In the genomic region with DNA sequence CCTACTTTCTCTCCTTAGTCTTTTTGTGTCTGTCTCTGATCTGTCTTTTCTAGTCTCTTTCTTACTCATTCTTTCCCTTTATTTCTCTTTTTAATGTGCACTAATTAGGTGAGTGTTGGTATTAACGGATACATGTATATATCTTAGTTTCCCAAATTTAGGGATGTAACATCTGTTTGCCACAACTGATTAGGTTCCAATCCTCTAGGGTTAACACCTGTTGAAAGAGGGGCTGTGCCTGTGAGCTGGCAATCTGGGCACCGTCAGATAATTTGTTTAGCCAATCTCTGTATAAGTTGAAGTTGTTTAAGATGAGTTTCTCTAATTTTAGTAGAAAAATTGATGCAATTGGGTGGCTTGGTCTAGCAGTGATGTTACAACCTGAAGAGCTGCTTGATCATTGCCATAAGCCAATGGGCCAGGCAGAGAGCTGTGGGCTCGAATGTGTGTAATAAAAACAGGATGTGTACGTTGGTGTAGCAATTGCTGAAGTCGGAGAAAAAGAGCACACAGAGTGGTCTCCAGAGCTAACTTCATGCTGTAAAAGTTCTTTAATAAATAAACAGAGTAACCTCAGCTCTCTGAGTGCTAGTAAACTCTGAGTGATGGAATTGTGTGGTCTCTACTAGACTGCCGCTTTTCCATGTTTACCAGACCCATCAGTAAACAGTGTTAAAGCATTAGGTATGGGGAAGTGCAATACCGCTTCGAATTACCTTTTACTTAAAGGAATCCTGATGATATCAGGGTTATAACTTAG, we compare ENCODE assay signal across 1 cellular context.
TF ChIP-seq lines count a peak whose summit lies in the region.

No MANE protein-coding gene starts in this region.

TF ChIP-seq in HepG2, 621 proteins besides CTCF, POLR2A, EP300 and RAD21 (continues in another document):
- TF ChIP-seq REPIN1 (CRISPR knock-in tag; IDR thresholded peaks at IDR 0.05; ENCODE audit: borderline replicate concordance, low read depth), result 0 out of 2 replicates have a peak, but pooled peaks have one; percentile 17
- TF ChIP-seq SALL1 (CRISPR knock-in tag; IDR thresholded peaks at IDR 0.05), result peak; percentile 26; the same call in 1 of the 2 replicates
- TF ChIP-seq CCDC6 (CRISPR knock-in tag; IDR thresholded peaks at IDR 0.05), result no peak
- TF ChIP-seq, protein P1, sequence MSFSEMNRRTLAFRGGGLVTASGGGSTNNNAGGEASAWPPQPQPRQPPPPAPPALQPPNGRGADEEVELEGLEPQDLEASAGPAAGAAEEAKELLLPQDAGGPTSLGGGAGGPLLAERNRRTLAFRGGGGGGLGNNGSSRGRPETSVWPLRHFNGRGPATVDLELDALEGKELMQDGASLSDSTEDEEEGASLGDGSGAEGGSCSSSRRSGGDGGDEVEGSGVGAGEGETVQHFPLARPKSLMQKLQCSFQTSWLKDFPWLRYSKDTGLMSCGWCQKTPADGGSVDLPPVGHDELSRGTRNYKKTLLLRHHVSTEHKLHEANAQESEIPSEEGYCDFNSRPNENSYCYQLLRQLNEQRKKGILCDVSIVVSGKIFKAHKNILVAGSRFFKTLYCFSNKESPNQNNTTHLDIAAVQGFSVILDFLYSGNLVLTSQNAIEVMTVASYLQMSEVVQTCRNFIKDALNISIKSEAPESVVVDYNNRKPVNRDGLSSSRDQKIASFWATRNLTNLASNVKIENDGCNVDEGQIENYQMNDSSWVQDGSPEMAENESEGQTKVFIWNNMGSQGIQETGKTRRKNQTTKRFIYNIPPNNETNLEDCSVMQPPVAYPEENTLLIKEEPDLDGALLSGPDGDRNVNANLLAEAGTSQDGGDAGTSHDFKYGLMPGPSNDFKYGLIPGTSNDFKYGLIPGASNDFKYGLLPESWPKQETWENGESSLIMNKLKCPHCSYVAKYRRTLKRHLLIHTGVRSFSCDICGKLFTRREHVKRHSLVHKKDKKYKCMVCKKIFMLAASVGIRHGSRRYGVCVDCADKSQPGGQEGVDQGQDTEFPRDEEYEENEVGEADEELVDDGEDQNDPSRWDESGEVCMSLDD (CRISPR knock-in tag; IDR thresholded peaks at IDR 0.05; ENCODE audit: borderline replicate concordance), result no peak
- TF ChIP-seq SOX5 (CRISPR knock-in tag; IDR thresholded peaks at IDR 0.05; ENCODE audit: borderline replicate concordance), result peak; percentile 15; the same call in 1 of the 2 replicates
- TF ChIP-seq CEBPG (CRISPR knock-in tag; IDR thresholded peaks at IDR 0.05), result peak; percentile 33; the same call in 1 of the 2 replicates
- TF ChIP-seq, protein P2, sequence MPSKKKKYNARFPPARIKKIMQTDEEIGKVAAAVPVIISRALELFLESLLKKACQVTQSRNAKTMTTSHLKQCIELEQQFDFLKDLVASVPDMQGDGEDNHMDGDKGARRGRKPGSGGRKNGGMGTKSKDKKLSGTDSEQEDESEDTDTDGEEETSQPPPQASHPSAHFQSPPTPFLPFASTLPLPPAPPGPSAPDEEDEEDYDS (CRISPR knock-in tag; IDR thresholded peaks at IDR 0.05), result peak; percentile 53
- peak; percentile 59; the same call in 1 of the 2 replicates for TF ChIP-seq FOXK1 (CRISPR knock-in tag; IDR thresholded peaks at IDR 0.05; ENCODE audit: borderline replicate concordance, low read depth)
- no peak for TF ChIP-seq THYN1 (CRISPR knock-in tag; IDR thresholded peaks at IDR 0.05; ENCODE audit: borderline replicate concordance, low read depth)
- TF ChIP-seq ZMYM3 (CRISPR knock-in tag; IDR thresholded peaks at IDR 0.05), result no peak
- TF ChIP-seq, protein P3, sequence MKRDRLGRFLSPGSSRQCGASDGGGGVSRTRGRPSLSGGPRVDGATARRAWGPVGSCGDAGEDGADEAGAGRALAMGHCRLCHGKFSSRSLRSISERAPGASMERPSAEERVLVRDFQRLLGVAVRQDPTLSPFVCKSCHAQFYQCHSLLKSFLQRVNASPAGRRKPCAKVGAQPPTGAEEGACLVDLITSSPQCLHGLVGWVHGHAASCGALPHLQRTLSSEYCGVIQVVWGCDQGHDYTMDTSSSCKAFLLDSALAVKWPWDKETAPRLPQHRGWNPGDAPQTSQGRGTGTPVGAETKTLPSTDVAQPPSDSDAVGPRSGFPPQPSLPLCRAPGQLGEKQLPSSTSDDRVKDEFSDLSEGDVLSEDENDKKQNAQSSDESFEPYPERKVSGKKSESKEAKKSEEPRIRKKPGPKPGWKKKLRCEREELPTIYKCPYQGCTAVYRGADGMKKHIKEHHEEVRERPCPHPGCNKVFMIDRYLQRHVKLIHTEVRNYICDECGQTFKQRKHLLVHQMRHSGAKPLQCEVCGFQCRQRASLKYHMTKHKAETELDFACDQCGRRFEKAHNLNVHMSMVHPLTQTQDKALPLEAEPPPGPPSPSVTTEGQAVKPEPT (CRISPR knock-in tag; IDR thresholded peaks at IDR 0.05; ENCODE audit: low read depth), result no peak
- TF ChIP-seq, protein P4, sequence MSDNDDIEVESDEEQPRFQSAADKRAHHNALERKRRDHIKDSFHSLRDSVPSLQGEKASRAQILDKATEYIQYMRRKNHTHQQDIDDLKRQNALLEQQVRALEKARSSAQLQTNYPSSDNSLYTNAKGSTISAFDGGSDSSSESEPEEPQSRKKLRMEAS (IDR thresholded peaks at IDR 0.05), result 0 out of 2 replicates have a peak, but pooled peaks have one; percentile 9
- TF ChIP-seq, protein P5, sequence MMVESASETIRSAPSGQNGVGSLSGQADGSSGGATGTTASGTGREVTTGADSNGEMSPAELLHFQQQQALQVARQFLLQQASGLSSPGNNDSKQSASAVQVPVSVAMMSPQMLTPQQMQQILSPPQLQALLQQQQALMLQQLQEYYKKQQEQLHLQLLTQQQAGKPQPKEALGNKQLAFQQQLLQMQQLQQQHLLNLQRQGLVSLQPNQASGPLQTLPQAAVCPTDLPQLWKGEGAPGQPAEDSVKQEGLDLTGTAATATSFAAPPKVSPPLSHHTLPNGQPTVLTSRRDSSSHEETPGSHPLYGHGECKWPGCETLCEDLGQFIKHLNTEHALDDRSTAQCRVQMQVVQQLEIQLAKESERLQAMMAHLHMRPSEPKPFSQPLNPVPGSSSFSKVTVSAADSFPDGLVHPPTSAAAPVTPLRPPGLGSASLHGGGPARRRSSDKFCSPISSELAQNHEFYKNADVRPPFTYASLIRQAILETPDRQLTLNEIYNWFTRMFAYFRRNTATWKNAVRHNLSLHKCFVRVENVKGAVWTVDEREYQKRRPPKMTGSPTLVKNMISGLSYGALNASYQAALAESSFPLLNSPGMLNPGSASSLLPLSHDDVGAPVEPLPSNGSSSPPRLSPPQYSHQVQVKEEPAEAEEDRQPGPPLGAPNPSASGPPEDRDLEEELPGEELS (CRISPR knock-in tag; IDR thresholded peaks at IDR 0.05), result peak; percentile 78
- TF ChIP-seq PHF20 (CRISPR knock-in tag; IDR thresholded peaks at IDR 0.05), result no peak
- TF ChIP-seq, protein P6, sequence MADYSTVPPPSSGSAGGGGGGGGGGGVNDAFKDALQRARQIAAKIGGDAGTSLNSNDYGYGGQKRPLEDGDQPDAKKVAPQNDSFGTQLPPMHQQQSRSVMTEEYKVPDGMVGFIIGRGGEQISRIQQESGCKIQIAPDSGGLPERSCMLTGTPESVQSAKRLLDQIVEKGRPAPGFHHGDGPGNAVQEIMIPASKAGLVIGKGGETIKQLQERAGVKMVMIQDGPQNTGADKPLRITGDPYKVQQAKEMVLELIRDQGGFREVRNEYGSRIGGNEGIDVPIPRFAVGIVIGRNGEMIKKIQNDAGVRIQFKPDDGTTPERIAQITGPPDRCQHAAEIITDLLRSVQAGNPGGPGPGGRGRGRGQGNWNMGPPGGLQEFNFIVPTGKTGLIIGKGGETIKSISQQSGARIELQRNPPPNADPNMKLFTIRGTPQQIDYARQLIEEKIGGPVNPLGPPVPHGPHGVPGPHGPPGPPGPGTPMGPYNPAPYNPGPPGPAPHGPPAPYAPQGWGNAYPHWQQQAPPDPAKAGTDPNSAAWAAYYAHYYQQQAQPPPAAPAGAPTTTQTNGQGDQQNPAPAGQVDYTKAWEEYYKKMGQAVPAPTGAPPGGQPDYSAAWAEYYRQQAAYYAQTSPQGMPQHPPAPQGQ (CRISPR knock-in tag; IDR thresholded peaks at IDR 0.05; ENCODE audit: borderline replicate concordance), result no peak
- TF ChIP-seq MED1 (CRISPR knock-in tag; IDR thresholded peaks at IDR 0.05), result peak; percentile 76
- TF ChIP-seq, protein P7, sequence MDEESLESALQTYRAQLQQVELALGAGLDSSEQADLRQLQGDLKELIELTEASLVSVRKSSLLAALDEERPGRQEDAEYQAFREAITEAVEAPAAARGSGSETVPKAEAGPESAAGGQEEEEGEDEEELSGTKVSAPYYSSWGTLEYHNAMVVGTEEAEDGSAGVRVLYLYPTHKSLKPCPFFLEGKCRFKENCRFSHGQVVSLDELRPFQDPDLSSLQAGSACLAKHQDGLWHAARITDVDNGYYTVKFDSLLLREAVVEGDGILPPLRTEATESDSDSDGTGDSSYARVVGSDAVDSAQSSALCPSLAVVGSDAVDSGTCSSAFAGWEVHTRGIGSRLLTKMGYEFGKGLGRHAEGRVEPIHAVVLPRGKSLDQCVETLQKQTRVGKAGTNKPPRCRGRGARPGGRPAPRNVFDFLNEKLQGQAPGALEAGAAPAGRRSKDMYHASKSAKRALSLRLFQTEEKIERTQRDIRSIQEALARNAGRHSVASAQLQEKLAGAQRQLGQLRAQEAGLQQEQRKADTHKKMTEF (CRISPR knock-in tag; IDR thresholded peaks at IDR 0.05), result peak; percentile 41
- TF ChIP-seq ZNF354B (CRISPR knock-in tag; IDR thresholded peaks at IDR 0.05), result no peak
- TF ChIP-seq, protein P8, sequence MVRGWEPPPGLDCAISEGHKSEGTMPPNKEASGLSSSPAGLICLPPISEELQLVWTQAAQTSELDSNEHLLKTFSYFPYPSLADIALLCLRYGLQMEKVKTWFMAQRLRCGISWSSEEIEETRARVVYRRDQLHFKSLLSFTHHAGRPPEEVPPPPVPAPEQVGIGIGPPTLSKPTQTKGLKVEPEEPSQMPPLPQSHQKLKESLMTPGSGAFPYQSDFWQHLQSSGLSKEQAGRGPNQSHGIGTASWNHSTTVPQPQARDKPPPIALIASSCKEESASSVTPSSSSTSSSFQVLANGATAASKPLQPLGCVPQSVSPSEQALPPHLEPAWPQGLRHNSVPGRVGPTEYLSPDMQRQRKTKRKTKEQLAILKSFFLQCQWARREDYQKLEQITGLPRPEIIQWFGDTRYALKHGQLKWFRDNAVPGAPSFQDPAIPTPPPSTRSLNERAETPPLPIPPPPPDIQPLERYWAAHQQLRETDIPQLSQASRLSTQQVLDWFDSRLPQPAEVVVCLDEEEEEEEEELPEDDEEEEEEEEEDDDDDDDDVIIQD (CRISPR knock-in tag; IDR thresholded peaks at IDR 0.05; ENCODE audit: low read depth), result 0 out of 2 replicates have a peak, but pooled peaks have one; percentile 54
- TF ChIP-seq FOXA3 (CRISPR knock-in tag; IDR thresholded peaks at IDR 0.05), result peak; percentile 90
- TF ChIP-seq REXO4 (CRISPR knock-in tag; IDR thresholded peaks at IDR 0.05; ENCODE audit: borderline replicate concordance), result no peak
- TF ChIP-seq ZFP36 (IDR thresholded peaks at IDR 0.05; ENCODE audit: borderline replicate concordance, low read depth, low read length, partially characterized antibody), result no peak
- no peak for TF ChIP-seq SIX1 (CRISPR knock-in tag; IDR thresholded peaks at IDR 0.05; ENCODE audit: borderline replicate concordance)
- TF ChIP-seq MTF2 (CRISPR knock-in tag; IDR thresholded peaks at IDR 0.05; ENCODE audit: borderline replicate concordance), result no peak
- 0 out of 2 replicates have a peak, but pooled peaks have one; percentile 41 for TF ChIP-seq KDM5A (IDR thresholded peaks at IDR 0.05; ENCODE audit: borderline replicate concordance, low read length)
- TF ChIP-seq ZBTB7B (CRISPR knock-in tag; IDR thresholded peaks at IDR 0.05), result no peak
- TF ChIP-seq KMT2B (CRISPR knock-in tag; IDR thresholded peaks at IDR 0.05), result no peak
- TF ChIP-seq GATAD2A (CRISPR knock-in tag; IDR thresholded peaks at IDR 0.05), result peak; percentile 52; the same call in 1 of the 2 replicates
- TF ChIP-seq IKZF4 (CRISPR knock-in tag; IDR thresholded peaks at IDR 0.05; ENCODE audit: borderline replicate concordance, low read depth, not compliant biosample characterization), result no peak
- TF ChIP-seq SKI (IDR thresholded peaks at IDR 0.05; ENCODE audit: partially characterized antibody), result no peak
- TF ChIP-seq ASH2L (IDR thresholded peaks at IDR 0.05; ENCODE audit: insufficient read length, low read depth, low read length), result no peak
- peak; percentile 25; the same call in 1 of the 2 replicates for TF ChIP-seq FOXO1 (CRISPR knock-in tag; IDR thresholded peaks at IDR 0.05)
- TF ChIP-seq ZFP1 (CRISPR knock-in tag; IDR thresholded peaks at IDR 0.05), result no peak
- TF ChIP-seq, protein P9, sequence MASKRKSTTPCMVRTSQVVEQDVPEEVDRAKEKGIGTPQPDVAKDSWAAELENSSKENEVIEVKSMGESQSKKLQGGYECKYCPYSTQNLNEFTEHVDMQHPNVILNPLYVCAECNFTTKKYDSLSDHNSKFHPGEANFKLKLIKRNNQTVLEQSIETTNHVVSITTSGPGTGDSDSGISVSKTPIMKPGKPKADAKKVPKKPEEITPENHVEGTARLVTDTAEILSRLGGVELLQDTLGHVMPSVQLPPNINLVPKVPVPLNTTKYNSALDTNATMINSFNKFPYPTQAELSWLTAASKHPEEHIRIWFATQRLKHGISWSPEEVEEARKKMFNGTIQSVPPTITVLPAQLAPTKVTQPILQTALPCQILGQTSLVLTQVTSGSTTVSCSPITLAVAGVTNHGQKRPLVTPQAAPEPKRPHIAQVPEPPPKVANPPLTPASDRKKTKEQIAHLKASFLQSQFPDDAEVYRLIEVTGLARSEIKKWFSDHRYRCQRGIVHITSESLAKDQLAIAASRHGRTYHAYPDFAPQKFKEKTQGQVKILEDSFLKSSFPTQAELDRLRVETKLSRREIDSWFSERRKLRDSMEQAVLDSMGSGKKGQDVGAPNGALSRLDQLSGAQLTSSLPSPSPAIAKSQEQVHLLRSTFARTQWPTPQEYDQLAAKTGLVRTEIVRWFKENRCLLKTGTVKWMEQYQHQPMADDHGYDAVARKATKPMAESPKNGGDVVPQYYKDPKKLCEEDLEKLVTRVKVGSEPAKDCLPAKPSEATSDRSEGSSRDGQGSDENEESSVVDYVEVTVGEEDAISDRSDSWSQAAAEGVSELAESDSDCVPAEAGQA (IDR thresholded peaks at IDR 0.05; ENCODE audit: low read depth), result no peak
- TF ChIP-seq, protein P9 (CRISPR knock-in tag; IDR thresholded peaks at IDR 0.05; ENCODE audit: borderline replicate concordance), result no peak
- no peak for TF ChIP-seq PITX1 (CRISPR knock-in tag; IDR thresholded peaks at IDR 0.05)
